Comparison of ENCODE assay signal across 2 cellular contexts in the genomic region with DNA sequence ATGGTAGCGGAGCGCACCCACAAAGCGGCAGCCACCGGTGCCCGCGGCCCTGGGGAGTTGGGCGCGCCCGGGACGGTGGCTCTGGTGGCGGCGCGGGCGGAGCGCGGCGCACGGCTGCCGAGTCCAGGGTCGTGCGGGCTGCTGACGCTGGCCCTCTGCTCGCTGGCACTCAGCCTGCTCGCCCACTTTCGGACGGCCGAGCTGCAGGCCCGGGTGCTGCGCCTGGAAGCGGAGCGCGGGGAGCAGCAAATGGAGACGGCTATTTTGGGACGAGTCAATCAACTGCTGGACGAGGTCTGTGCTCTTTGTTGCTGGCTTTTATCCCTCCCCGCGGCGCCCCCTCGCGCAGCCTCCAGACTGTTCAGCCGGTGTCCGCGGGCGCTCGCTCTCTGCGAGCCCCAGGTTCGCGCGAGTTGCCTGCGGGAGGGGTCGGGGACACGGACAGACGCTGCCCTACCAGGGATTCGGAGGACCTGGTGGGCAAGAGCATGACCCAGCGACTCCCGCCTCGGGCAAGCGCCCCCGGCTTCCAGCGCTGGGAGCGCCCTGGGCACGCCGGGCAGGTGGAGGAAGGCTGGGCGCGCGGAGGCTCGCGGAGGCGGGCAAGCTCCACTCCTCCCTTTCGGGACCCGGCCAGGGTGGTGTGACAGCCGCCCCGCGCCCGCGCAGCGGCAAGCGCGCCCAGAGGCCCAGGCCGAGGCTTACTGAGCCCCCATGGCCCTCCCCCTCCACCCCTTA.
TF ChIP-seq lines count a peak whose summit lies in the region.

No MANE protein-coding gene starts in this region.

TF ChIP-seq in A549, 52 proteins besides CTCF, POLR2A, EP300 and RAD21 (continued from another document):
- no peak for TF ChIP-seq PBX3 (IDR thresholded peaks at IDR 0.05)
- no peak for TF ChIP-seq ELK1 (IDR thresholded peaks at IDR 0.05; ENCODE audit: low read depth, low read length)
- TF ChIP-seq NPAS2 (CRISPR knock-in tag; IDR thresholded peaks at IDR 0.05; ENCODE audit: borderline replicate concordance), result no peak
- no peak for TF ChIP-seq SREBF2 (IDR thresholded peaks at IDR 0.05)
- no peak for TF ChIP-seq RARB (CRISPR knock-in tag; IDR thresholded peaks at IDR 0.05)
- no peak for TF ChIP-seq MAZ (IDR thresholded peaks at IDR 0.05; ENCODE audit: borderline replicate concordance, low read depth, low read length)
- TF ChIP-seq CHD2 (IDR thresholded peaks at IDR 0.05; ENCODE audit: low read length, partially characterized antibody), result no peak
- TF ChIP-seq, protein P1, sequence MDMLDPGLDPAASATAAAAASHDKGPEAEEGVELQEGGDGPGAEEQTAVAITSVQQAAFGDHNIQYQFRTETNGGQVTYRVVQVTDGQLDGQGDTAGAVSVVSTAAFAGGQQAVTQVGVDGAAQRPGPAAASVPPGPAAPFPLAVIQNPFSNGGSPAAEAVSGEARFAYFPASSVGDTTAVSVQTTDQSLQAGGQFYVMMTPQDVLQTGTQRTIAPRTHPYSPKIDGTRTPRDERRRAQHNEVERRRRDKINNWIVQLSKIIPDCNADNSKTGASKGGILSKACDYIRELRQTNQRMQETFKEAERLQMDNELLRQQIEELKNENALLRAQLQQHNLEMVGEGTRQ (IDR thresholded peaks at IDR 0.05), result no peak
- no peak for TF ChIP-seq HOXB13 (CRISPR knock-in tag; IDR thresholded peaks at IDR 0.05; ENCODE audit: low read depth)
- TF ChIP-seq PHF8 (IDR thresholded peaks at IDR 0.05; ENCODE audit: borderline replicate concordance, low read depth), result no peak
- TF ChIP-seq MYC (IDR thresholded peaks at IDR 0.05; ENCODE audit: borderline replicate concordance, low read length), result no peak
TF ChIP-seq in A549: peak in this region for 0.

TF ChIP-seq in endothelial cell of umbilical vein, 7 proteins besides CTCF, POLR2A, EP300 and RAD21 (continued from another document):
- no peak for TF ChIP-seq MYC (IDR thresholded peaks at IDR 0.05; ENCODE audit: low read depth, low read length)
